8 cellular contexts compared by ENCODE assay signal in genomic region chr19:5038631-5039271, GRCh38.
A peak's percentile ranks its signal among the peaks of the same experiment; 100 is the strongest.
DNase-seq lines count a peak whose midpoint lies in the region; ATAC-seq and TF ChIP-seq lines count a peak whose summit lies in the region.

No MANE protein-coding gene starts in this region.

- in situ Hi-C loops in astrocyte of the spinal cord (cut with HindIII; ENCODE audit: low sequenced_read_pairs) = no loop called here

- no peak overlapping the region for H3K27ac ChIP-seq in lower lobe of right lung

- peaks cover 8% of the 10 kb centered on the region for H3K4me1 ChIP-seq in lower lobe of right lung

- no peaks in the 10 kb centered on the region for H3K9me3 ChIP-seq in lower lobe of right lung

- ATAC-seq in lower lobe of right lung (peak; percentile 28 to 40), HG02852 (IDR thresholded peaks at IDR 0.05; ENCODE audit: unreplicated experiment) (no peak), HG03139 (IDR thresholded peaks at IDR 0.05; ENCODE audit: unreplicated experiment) (no peak)

- peaks cover 61% of the 10 kb centered on the region for H3K36me3 ChIP-seq in lower lobe of right lung

- TF ChIP-seq CTCF in astrocyte of the spinal cord (IDR thresholded peaks at IDR 0.05; ENCODE audit: low read depth, low read length) = peak; percentile 63
- peak; percentile 41 for TF ChIP-seq CTCF in lower lobe of right lung (IDR thresholded peaks at IDR 0.05)

- intact Hi-C loops in lower lobe of right lung (cut with DNase I) = no loop called here

- no peak overlapping the region for H3K4me3 ChIP-seq in astrocyte of the spinal cord (ENCODE audit: low read depth, low read length)
- no peak overlapping the region for H3K4me3 ChIP-seq in lower lobe of right lung

- peak; percentile 12 for DNase-seq in DMS79 treated with DMSO at 0.1 percent for 48 hours (lab: John Stamatoyannopoulos, UW)
- no peak for DNase-seq in DMS79 (lab: John Stamatoyannopoulos, UW)
- DNase-seq in HuH-7.5 (ENCODE audit: low spot score) = peak; percentile 70
- DNase-seq in astrocyte of the spinal cord (ENCODE audit: low read depth, low spot score) = no peak
- DNase-seq in lower lobe of right lung = no peak
- DNase-seq in central memory CD4-positive, alpha-beta T cell = no peak

- no peaks in the 10 kb centered on the region for H3K27me3 ChIP-seq in lower lobe of right lung (ENCODE audit: low read depth)

Comparison
In these comparisons a context has a peak if more than half of its experiments do, and no peak if none do; other contexts are left out.
1. DNase-seq: peak in DMS79 treated with DMSO at 0.1 percent for 48 hours (single experiment) and HuH-7.5 (single experiment); none in DMS79 (single experiment), astrocyte of the spinal cord (single experiment), lower lobe of right lung (single experiment) and central memory CD4-positive, alpha-beta T cell (single experiment).
2. ATAC-seq: peak in lower lobe of right lung (2 of 2); none in HG02852 (single experiment) and HG03139 (single experiment).